22 cellular contexts compared by ENCODE assay signal in the genomic region with DNA sequence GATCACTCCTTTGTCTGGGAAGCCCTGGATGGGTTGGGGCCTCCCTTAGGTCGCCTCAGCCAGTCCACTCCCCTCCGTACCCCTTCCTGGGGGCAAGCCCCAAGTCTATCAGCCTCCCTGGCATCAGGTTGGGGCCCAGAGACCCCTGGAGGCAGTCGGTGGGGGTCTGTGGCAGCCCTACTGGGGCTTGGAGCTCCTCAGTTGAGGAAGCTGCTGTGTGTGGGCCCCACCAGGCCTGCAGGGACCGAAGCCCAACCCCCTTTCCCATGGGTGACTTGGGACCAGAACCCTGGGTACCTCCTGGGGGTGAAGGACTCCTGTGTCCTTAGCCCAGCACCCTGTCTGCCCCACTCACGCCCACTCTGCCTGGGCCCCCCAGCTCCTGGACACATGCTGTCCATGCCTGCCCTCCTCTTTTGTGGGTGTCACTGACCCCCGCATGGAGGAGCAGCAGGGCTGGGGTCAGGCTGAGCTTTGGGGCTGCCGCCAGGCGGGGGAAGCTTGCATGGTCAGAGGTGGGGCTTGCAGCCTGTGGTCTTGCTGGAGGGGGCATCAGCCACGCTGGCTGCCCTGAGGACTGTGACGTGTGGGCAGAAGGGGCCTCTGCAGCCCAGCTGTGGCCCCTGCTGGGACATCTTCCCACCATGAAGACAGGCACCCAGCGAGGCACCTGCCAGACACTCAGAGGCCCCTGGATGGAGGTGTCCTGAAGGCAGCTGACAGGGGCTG. TPM values are rescaled to one million over a fixed set of nuclear protein-coding genes. Genes with fewer than 3 reads are reported as not detected.
DNase-seq lines count a peak whose midpoint lies in the region; TF ChIP-seq lines count a peak whose summit lies in the region.
"Had no signal": no experiment of that assay in that cellular context is flagged by ENCODE, and none has a peak within 500 bp of the region (broad histone marks: within the 10 kb centered on the region; RNA-seq: fewer than 3 reads in every experiment).

No MANE protein-coding gene starts in this region.

- no peak overlapping the region for H3K4me3 Mint-ChIP-seq in Caco-2 (ENCODE audit: unreplicated experiment)
- H3K4me3 Mint-ChIP-seq: activated B cell treated with CpG ODN at 0.5 μM for 24 hours; activated CD4-positive, alpha-beta memory T cell treated with anti-CD3 and anti-CD28 coated beads, Interleukin-2, amount 10 ng/mL, durations not matched to agents 7 days and 5 days; T-helper 2 cell treated with Interferon-gamma antibody and Interleukin-4, amounts not matched to agents 5 μg/mL and 100 μg/mL, for 36 hours had no signal

- H3K4me3 ChIP-seq in Caco-2 (ENCODE audit: low read depth, low read length): no peak overlapping the region
- H3K4me3 ChIP-seq in OCI-LY7 (ENCODE audit: low read depth, low read length, poor library complexity, severe bottlenecking): no peak overlapping the region
- H3K4me3 ChIP-seq: A549, BLaER1, gastrocnemius medialis, left lung, PC-9, suprapubic skin had no signal

- no peaks in the 10 kb centered on the region for H3K9me3 ChIP-seq in Caco-2
- H3K9me3 ChIP-seq in OCI-LY7 (ENCODE audit: low read length): no peaks in the 10 kb centered on the region
- H3K9me3 ChIP-seq: A549, BLaER1, gastrocnemius medialis, left lung, SK-N-SH, suprapubic skin had no signal

- H3K36me3 ChIP-seq in Caco-2 (ENCODE audit: control insufficient read depth, insufficient read depth, low read length) (no peaks in the 10 kb centered on the region; the same call in 1 of the 2 replicates), OCI-LY7 (ENCODE audit: insufficient read depth, low read length) (no peaks in the 10 kb centered on the region)

- H3K4me1 Mint-ChIP-seq in Caco-2 (ENCODE audit: low read depth, unreplicated experiment): no peaks in the 10 kb centered on the region
- H3K4me1 Mint-ChIP-seq: activated B cell treated with CpG ODN at 0.5 μM for 24 hours; activated CD4-positive, alpha-beta memory T cell treated with anti-CD3 and anti-CD28 coated beads, Interleukin-2, amount 10 ng/mL, durations not matched to agents 7 days and 5 days had no signal

- H3K9me3 Mint-ChIP-seq in Caco-2 (ENCODE audit: unreplicated experiment): no peaks in the 10 kb centered on the region
- H3K9me3 Mint-ChIP-seq: activated B cell treated with CpG ODN at 0.5 μM for 24 hours; activated CD4-positive, alpha-beta memory T cell treated with anti-CD3 and anti-CD28 coated beads, Interleukin-2, amount 10 ng/mL, durations not matched to agents 7 days and 5 days; T-helper 2 cell treated with Interferon-gamma antibody and Interleukin-4, amounts not matched to agents 5 μg/mL and 100 μg/mL, for 36 hours had no signal

- H3K27ac Mint-ChIP-seq in Caco-2 (ENCODE audit: unreplicated experiment): peak overlapping the region; percentile 42
- H3K27ac Mint-ChIP-seq: activated B cell treated with CpG ODN at 0.5 μM for 24 hours; activated CD4-positive, alpha-beta memory T cell treated with anti-CD3 and anti-CD28 coated beads, Interleukin-2, amount 10 ng/mL, durations not matched to agents 7 days and 5 days; T-helper 2 cell treated with Interferon-gamma antibody and Interleukin-4, amounts not matched to agents 5 μg/mL and 100 μg/mL, for 36 hours had no signal

- no peak for DNase-seq in Caco-2
- no peak for DNase-seq in RWPE1 (ENCODE audit: low spot score)
- no peak for DNase-seq in NOMO-1 treated with DMSO at 0.1 percent for 48 hours (lab: John Stamatoyannopoulos, UW; ENCODE audit: unreplicated experiment)
- no peak for DNase-seq in NCI-H774 (lab: John Stamatoyannopoulos, UW)
- DNase-seq in OCI-LY7 (ENCODE audit: low spot score): no peak
- DNase-seq: activated B cell treated with CpG ODN at 0.5 μM for 24 hours; activated CD4-positive, alpha-beta memory T cell treated with anti-CD3 and anti-CD28 coated beads, Interleukin-2, amount 10 ng/mL, durations not matched to agents 7 days and 5 days; activated naive CD4-positive, alpha-beta T cell treated with Interleukin-2 at 50 U/mL for 16 hours; activated T-cell treated with anti-CD3 and anti-CD28 coated beads, Interleukin-2, amount 50 U/mL, for 1 hour; gastrocnemius medialis; GOT3; left lung; MM.1S; NCI-H146; occipital lobe; PC-9; SK-N-SH had no signal

- H3K4me2 ChIP-seq in OCI-LY7 (ENCODE audit: low read length): no peak overlapping the region
- H3K4me2 ChIP-seq: A549, BLaER1, PC-9, SK-N-SH had no signal

- TF ChIP-seq CTCF in Caco-2 (IDR thresholded peaks at IDR 0.05; ENCODE audit: insufficient read depth in 1 of 2, low read depth in 1 of 2, low read length in 1 of 2, severe bottlenecking in 1 of 2, unreplicated experiment in 1 of 2) (no peak), RWPE1 (conservative IDR thresholded peaks at IDR 0.05; ENCODE audit: low read depth) (no peak), OCI-LY7 (conservative IDR thresholded peaks at IDR 0.05; ENCODE audit: low read length) (no peak)

- peaks cover 89% of the 10 kb centered on the region for H3K36me3 Mint-ChIP-seq in Caco-2 (ENCODE audit: insufficient read depth, unreplicated experiment)

- CTCF ChIA-PET in Caco-2 (lab: Charles Lee): no interaction called here
- CTCF ChIA-PET in RWPE1 (lab: Yijun Ruan, JAX): interaction anchor here (0.9 kb wide), 1 partner anchor 15 kb away, joined by 3 read pairs; no protein-coding TSS in a partner anchor
- CTCF ChIA-PET in OCI-LY7 (lab: Charles Lee; ENCODE audit: unreplicated experiment): no interaction called here

- no peaks in the 10 kb centered on the region for H3K4me1 ChIP-seq in Caco-2
- no peaks in the 10 kb centered on the region for H3K4me1 ChIP-seq in OCI-LY7 (ENCODE audit: insufficient read depth, low read length, poor library complexity, severe bottlenecking)

- H2AFZ ChIP-seq in OCI-LY7 (ENCODE audit: low read length): no peak overlapping the region
- H2AFZ ChIP-seq: PC-9 had no signal

- BruUV-seq in Caco-2 (replicated peaks; lab: Mats Ljungman, UMichigan) (no TSS peak), OCI-LY7 (replicated peaks; lab: Mats Ljungman, UMichigan) (no TSS peak)

- no peaks in the 10 kb centered on the region for H3K79me2 ChIP-seq in OCI-LY7 (ENCODE audit: insufficient read depth, low read depth, low read length)

- no peaks in the 10 kb centered on the region for H3K27me3 Mint-ChIP-seq in Caco-2 (ENCODE audit: insufficient read depth, unreplicated experiment)
- H3K27me3 Mint-ChIP-seq: activated B cell treated with CpG ODN at 0.5 μM for 24 hours; activated CD4-positive, alpha-beta memory T cell treated with anti-CD3 and anti-CD28 coated beads, Interleukin-2, amount 10 ng/mL, durations not matched to agents 7 days and 5 days had no signal

- no peaks in the 10 kb centered on the region for H3K27me3 ChIP-seq in Caco-2 (replicated peaks; ENCODE audit: control insufficient read depth, insufficient read depth, low read length)
- peaks cover 2% of the 10 kb centered on the region for H3K27me3 ChIP-seq in layer of hippocampus (ENCODE audit: control insufficient read depth, insufficient read depth, low read length)
- H3K27me3 ChIP-seq: BLaER1, gastrocnemius medialis, left lung, suprapubic skin had no signal

- H3K9me2 ChIP-seq in OCI-LY7 (ENCODE audit: insufficient read depth, low read length): no peaks in the 10 kb centered on the region
- H3K9me2 ChIP-seq: SK-N-SH had no signal

- no peaks in the 10 kb centered on the region for H4K20me1 ChIP-seq in OCI-LY7 (ENCODE audit: insufficient read depth, low read length)

- H3K27ac ChIP-seq in RWPE1 (peak overlapping the region; percentile 74), layer of hippocampus (ENCODE audit: low read depth, low read length) (peak overlapping the region; percentile 38), OCI-LY7 (ENCODE audit: low read depth, low read length, poor library complexity, severe bottlenecking) (no peak overlapping the region)
- H3K27ac ChIP-seq: BLaER1, gastrocnemius medialis, left lung, PC-9, suprapubic skin had no signal

- intact Hi-C loops in Caco-2 (cut with micrococcal nuclease; ENCODE audit: unreplicated experiment): no loop called here
- intact Hi-C loops in OCI-LY7 (cut with micrococcal nuclease; ENCODE audit: unreplicated experiment): no loop called here

- POLR2A ChIA-PET in Caco-2 (lab: Charles Lee): interaction anchor here (0.5 kb wide), 1 partner anchor 32 kb away, joined by 3 read pairs; no protein-coding TSS in a partner anchor
- POLR2A ChIA-PET in RWPE1 (lab: Yijun Ruan, JAX; ENCODE audit: low non-redundant PET): no interaction called here
- POLR2A ChIA-PET in OCI-LY7 (lab: Charles Lee): no interaction called here

RNA-seq across cellular contexts. Expression of gene TSPAN4, which starts 20.9 kb away (rescaled TPM):
- 84.5 and 95.9 TPM in 2 replicates for total RNA-seq in Caco-2 (2022)
- total RNA-seq in OCI-LY7 (2014; rRNA removed; shearing (Covaris generic)): 8.9 and 12.1 TPM in 2 replicates
- 8.0 and 9.4 TPM in 2 replicates for total RNA-seq in OCI-LY7 (2022)

RNA-seq across cellular contexts. Expression of gene POLR2L, which starts 21.2 kb away (rescaled TPM):
- total RNA-seq in Caco-2 (2022): 139 and 141 TPM in 2 replicates
- total RNA-seq in OCI-LY7 (2014; rRNA removed; shearing (Covaris generic)): 206 and 224 TPM in 2 replicates
- 64.5 and 88.3 TPM in 2 replicates for total RNA-seq in OCI-LY7 (2022)

RNA-seq across cellular contexts. Expression of gene CD151, which starts 30.8 kb away (rescaled TPM):
- total RNA-seq in Caco-2 (2022): 268 and 302 TPM in 2 replicates
- 0.28 TPM in 1 of 2 replicates, not detected in the other for total RNA-seq in OCI-LY7 (2014; rRNA removed; shearing (Covaris generic))
- 0.84 and 1.0 TPM in 2 replicates for total RNA-seq in OCI-LY7 (2022)

RNA-seq across cellular contexts. Expression of gene CRACR2B, which starts 35.8 kb away (rescaled TPM):
- total RNA-seq in Caco-2 (2022): 15.4 and 16.3 TPM in 2 replicates
- 2.2 and 2.8 TPM in 2 replicates for total RNA-seq in OCI-LY7 (2014; rRNA removed; shearing (Covaris generic))
- 20.1 and 21.0 TPM in 2 replicates for total RNA-seq in OCI-LY7 (2022)

RNA-seq across cellular contexts. Expression of gene PNPLA2, which starts 44.8 kb away (rescaled TPM):
- total RNA-seq in Caco-2 (2022) (84.7 and 93.6 TPM in 2 replicates), OCI-LY7 (2022) (41.2 and 57.5 TPM in 2 replicates)
- 15.1 and 19.8 TPM in 2 replicates for total RNA-seq in OCI-LY7 (2014; rRNA removed; shearing (Covaris generic))

Comparison
In these comparisons a context has a peak if more than half of its experiments do, and no peak if none do; other contexts are left out.
1. RNA of gene CD151, which starts 30.8 kb away (total RNA-seq): 268 to 302 TPM in Caco-2; 0.28 to 1.0 TPM in OCI-LY7; every median in the first group is over 100 times any median in the second.